ENCODE assay signal across 1 cellular context in genomic region chr6:105326216-105326615, GRCh38.
A peak's percentile ranks its signal among the peaks of the same experiment; 100 is the strongest.
TF ChIP-seq lines count a peak whose summit lies in the region.

No MANE protein-coding gene starts in this region.

TF ChIP-seq in HEK293, 187 proteins besides CTCF, POLR2A, EP300 and RAD21 (continued from another document):
- TF ChIP-seq, protein P1, sequence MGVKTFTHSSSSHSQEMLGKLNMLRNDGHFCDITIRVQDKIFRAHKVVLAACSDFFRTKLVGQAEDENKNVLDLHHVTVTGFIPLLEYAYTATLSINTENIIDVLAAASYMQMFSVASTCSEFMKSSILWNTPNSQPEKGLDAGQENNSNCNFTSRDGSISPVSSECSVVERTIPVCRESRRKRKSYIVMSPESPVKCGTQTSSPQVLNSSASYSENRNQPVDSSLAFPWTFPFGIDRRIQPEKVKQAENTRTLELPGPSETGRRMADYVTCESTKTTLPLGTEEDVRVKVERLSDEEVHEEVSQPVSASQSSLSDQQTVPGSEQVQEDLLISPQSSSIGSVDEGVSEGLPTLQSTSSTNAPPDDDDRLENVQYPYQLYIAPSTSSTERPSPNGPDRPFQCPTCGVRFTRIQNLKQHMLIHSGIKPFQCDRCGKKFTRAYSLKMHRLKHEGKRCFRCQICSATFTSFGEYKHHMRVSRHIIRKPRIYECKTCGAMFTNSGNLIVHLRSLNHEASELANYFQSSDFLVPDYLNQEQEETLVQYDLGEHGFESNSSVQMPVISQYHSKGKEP (tag by site-specific recombination; IDR thresholded peaks at IDR 0.05) = peak; percentile 18; the same call in 1 of the 2 replicates
